Comparison of ENCODE assay signal across 11 cellular contexts in the genomic region with DNA sequence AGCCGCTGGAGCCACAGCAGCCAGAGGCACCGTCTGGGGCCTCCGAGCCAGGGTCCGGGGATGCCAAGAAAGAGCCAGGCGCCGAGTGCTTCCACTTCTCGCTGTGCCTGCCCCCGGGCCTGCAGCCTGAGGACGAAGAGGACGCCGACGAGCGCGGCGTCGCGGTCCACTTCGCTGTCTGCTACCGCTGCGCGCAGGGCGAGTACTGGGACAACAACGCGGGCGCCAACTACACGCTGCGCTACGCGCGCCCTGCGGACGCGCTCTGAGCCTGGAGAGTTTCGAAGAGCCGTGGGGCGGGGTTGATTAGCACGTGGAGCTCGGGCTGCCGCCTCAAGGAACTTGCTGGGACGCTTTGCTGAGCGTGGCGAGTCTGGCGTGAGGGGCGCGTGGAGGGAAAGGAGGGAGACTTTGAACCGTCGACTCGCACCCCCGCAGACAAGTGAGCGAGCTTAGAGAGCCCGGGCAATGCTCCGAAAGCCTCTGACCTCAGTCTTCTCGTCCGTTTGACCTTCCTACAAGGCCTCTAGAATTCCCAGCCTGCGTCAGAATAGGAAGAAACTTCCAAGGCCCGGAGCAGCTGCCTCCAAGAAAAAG. TPM values are rescaled to one million over a fixed set of nuclear protein-coding genes. Genes with fewer than 3 reads are reported as not detected.
DNase-seq lines count a peak whose midpoint lies in the region; ATAC-seq and TF ChIP-seq lines count a peak whose summit lies in the region.
"Had no signal": no experiment of that assay in that cellular context is flagged by ENCODE, and none has a peak within 500 bp of the region (broad histone marks: within the 10 kb centered on the region; RNA-seq: fewer than 3 reads in every experiment).

No MANE protein-coding gene starts in this region.

- no peak overlapping the region for H3K27ac Mint-ChIP-seq in nephron

- H3K9me3 Mint-ChIP-seq in nephron = no peaks in the 10 kb centered on the region

- H3K4me1 Mint-ChIP-seq in nephron = no peaks in the 10 kb centered on the region

- no peaks in the 10 kb centered on the region for H3K9me3 ChIP-seq in heart right ventricle

- H3K4me3 Mint-ChIP-seq in nephron = peak overlapping the region; percentile 53 to 65 (median 57)

- H3K27me3 ChIP-seq in heart right ventricle = peaks cover 0 to 30% (median 0%) of the 10 kb centered on the region in 7 donors

- TF ChIP-seq POLR2A in erythroblast (IDR thresholded peaks at IDR 0.05; ENCODE audit: low read length) = no peak

- H3K36me3 Mint-ChIP-seq in nephron (ENCODE audit: low read depth) = no peaks in the 10 kb centered on the region

- WGBS in heart right ventricle, 2 donors = 45 to 48% methylated on average over 56 of the region's 56 CpGs
- WGBS in urinary bladder = 30% methylated on average over 56 of the region's 56 CpGs

- peak overlapping the region; percentile 64 to 78 (median 68) for H3K4me3 ChIP-seq in heart right ventricle
- H3K4me3 ChIP-seq in urinary bladder (ENCODE audit: low read depth, low read length) = peak overlapping the region; percentile 64

- H3K27ac ChIP-seq in heart right ventricle (peak overlapping the region in 7 of 10 donors; percentile 86 to 95 (median 91)), urinary bladder (ENCODE audit: low read depth) (no peak overlapping the region)
- H3K27ac ChIP-seq: C4-2B had no signal

- ATAC-seq in heart right ventricle (no peak), HG02588 (IDR thresholded peaks at IDR 0.05; ENCODE audit: unreplicated experiment) (no peak)

- intact Hi-C loops in heart right ventricle (cut with DNase I) (no loop called here), cardiac septum (cut with DNase I) (loop anchor here (5.0 kb wide), 1 partner anchor 121 kb away; no protein-coding TSS in a partner anchor)

- H3K4me1 ChIP-seq in heart right ventricle (peaks cover 7 to 50% (median 25%) of the 10 kb centered on the region in 9 donors), urinary bladder (ENCODE audit: insufficient read depth) (no peaks in the 10 kb centered on the region)

- DNase-seq in heart right ventricle = no peak
- DNase-seq in cardiac septum (ENCODE audit: low spot score) = no peak
- DNase-seq in erythroblast (lab: John Stamatoyannopoulos, UW) = peak; percentile 18 to 46
- DNase-seq in GM03348 (ENCODE audit: low spot score) = no peak
- no peak for DNase-seq in stimulated activated CD4-positive, alpha-beta T cell treated with anti-CD3 and anti-CD28 coated beads, Interleukin-4, amount 100 ng/mL, for 24 hours
- DNase-seq: NCI-H2107, T1000 had no signal

- H3K36me3 ChIP-seq in heart right ventricle = no peaks in the 10 kb centered on the region
- no peaks in the 10 kb centered on the region for H3K36me3 ChIP-seq in urinary bladder (ENCODE audit: insufficient read depth)

- peaks cover 47% of the 10 kb centered on the region for H3K27me3 Mint-ChIP-seq in nephron (ENCODE audit: low read depth)

- TF ChIP-seq CTCF in heart right ventricle (IDR thresholded peaks at IDR 0.05) (no peak), nephron (IDR thresholded peaks at IDR 0.05; ENCODE audit: unreplicated experiment in 3 of 3) (no peak)

RNA-seq across cellular contexts. Expression of a gene that starts 1.3 kb away (rescaled TPM):
- total RNA-seq in heart right ventricle (10 to 100 TPM in 3 of 10 donors, 1 to 10 TPM in 7; 6.3 to 12.2 (median 9.2) TPM), cardiac septum (7.7 TPM), urinary bladder (4.7 TPM)
- polyA plus RNA-seq in heart right ventricle (1 to 10 TPM; 3.8 to 5.5 TPM), urinary bladder (5.1 TPM)

Comparison
In these comparisons a context has a peak if more than half of its experiments do, and no peak if none do; other contexts are left out.
1. DNase-seq: peak in erythroblast (2 of 2); none in heart right ventricle (0 of 2), cardiac septum (single experiment), GM03348 (single experiment) and stimulated activated CD4-positive, alpha-beta T cell treated with anti-CD3 and anti-CD28 coated beads, Interleukin-4, amount 100 ng/mL, for 24 hours (single experiment).